1 cellular context compared by ENCODE assay signal in the genomic region with DNA sequence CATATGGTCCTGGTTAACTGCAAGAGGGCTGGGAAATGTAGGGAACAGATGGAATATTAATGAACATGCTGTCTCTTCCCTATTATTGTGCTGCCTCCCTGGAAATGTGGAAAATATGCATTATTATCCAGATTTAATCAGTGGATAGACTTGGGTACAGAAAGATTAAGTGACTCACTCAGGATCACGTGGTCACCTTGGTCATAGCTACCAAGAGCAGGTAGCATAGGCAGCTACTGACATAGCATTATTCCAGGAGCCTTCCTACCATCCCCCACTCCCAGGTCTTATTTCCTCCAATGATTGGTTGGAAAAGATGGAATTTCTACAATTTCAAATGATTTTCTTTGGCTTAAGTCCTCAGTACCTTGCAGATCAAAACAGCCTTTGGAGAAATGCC.
TF ChIP-seq lines count a peak whose summit lies in the region.

No MANE protein-coding gene starts in this region.

TF ChIP-seq in H1, 55 proteins besides CTCF, POLR2A, EP300 and RAD21 (continued from another document):
- TF ChIP-seq, protein P1, sequence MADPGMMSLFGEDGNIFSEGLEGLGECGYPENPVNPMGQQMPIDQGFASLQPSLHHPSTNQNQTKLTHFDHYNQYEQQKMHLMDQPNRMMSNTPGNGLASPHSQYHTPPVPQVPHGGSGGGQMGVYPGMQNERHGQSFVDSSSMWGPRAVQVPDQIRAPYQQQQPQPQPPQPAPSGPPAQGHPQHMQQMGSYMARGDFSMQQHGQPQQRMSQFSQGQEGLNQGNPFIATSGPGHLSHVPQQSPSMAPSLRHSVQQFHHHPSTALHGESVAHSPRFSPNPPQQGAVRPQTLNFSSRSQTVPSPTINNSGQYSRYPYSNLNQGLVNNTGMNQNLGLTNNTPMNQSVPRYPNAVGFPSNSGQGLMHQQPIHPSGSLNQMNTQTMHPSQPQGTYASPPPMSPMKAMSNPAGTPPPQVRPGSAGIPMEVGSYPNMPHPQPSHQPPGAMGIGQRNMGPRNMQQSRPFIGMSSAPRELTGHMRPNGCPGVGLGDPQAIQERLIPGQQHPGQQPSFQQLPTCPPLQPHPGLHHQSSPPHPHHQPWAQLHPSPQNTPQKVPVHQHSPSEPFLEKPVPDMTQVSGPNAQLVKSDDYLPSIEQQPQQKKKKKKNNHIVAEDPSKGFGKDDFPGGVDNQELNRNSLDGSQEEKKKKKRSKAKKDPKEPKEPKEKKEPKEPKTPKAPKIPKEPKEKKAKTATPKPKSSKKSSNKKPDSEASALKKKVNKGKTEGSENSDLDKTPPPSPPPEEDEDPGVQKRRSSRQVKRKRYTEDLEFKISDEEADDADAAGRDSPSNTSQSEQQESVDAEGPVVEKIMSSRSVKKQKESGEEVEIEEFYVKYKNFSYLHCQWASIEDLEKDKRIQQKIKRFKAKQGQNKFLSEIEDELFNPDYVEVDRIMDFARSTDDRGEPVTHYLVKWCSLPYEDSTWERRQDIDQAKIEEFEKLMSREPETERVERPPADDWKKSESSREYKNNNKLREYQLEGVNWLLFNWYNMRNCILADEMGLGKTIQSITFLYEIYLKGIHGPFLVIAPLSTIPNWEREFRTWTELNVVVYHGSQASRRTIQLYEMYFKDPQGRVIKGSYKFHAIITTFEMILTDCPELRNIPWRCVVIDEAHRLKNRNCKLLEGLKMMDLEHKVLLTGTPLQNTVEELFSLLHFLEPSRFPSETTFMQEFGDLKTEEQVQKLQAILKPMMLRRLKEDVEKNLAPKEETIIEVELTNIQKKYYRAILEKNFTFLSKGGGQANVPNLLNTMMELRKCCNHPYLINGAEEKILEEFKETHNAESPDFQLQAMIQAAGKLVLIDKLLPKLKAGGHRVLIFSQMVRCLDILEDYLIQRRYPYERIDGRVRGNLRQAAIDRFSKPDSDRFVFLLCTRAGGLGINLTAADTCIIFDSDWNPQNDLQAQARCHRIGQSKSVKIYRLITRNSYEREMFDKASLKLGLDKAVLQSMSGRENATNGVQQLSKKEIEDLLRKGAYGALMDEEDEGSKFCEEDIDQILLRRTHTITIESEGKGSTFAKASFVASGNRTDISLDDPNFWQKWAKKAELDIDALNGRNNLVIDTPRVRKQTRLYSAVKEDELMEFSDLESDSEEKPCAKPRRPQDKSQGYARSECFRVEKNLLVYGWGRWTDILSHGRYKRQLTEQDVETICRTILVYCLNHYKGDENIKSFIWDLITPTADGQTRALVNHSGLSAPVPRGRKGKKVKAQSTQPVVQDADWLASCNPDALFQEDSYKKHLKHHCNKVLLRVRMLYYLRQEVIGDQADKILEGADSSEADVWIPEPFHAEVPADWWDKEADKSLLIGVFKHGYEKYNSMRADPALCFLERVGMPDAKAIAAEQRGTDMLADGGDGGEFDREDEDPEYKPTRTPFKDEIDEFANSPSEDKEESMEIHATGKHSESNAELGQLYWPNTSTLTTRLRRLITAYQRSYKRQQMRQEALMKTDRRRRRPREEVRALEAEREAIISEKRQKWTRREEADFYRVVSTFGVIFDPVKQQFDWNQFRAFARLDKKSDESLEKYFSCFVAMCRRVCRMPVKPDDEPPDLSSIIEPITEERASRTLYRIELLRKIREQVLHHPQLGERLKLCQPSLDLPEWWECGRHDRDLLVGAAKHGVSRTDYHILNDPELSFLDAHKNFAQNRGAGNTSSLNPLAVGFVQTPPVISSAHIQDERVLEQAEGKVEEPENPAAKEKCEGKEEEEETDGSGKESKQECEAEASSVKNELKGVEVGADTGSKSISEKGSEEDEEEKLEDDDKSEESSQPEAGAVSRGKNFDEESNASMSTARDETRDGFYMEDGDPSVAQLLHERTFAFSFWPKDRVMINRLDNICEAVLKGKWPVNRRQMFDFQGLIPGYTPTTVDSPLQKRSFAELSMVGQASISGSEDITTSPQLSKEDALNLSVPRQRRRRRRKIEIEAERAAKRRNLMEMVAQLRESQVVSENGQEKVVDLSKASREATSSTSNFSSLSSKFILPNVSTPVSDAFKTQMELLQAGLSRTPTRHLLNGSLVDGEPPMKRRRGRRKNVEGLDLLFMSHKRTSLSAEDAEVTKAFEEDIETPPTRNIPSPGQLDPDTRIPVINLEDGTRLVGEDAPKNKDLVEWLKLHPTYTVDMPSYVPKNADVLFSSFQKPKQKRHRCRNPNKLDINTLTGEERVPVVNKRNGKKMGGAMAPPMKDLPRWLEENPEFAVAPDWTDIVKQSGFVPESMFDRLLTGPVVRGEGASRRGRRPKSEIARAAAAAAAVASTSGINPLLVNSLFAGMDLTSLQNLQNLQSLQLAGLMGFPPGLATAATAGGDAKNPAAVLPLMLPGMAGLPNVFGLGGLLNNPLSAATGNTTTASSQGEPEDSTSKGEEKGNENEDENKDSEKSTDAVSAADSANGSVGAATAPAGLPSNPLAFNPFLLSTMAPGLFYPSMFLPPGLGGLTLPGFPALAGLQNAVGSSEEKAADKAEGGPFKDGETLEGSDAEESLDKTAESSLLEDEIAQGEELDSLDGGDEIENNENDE (IDR thresholded peaks at IDR 0.05; ENCODE audit: insufficient replicate concordance, low read length) = no peak
